8 cellular contexts compared by ENCODE assay signal in genomic region chr4:13548059-13548983, GRCh38. TPM values are rescaled to one million over a fixed set of nuclear protein-coding genes. Genes with fewer than 3 reads are reported as not detected.
A peak's percentile ranks its signal among the peaks of the same experiment; 100 is the strongest.
DNase-seq lines count a peak whose midpoint lies in the region; ATAC-seq, FAIRE-seq and TF ChIP-seq lines count a peak whose summit lies in the region.

No MANE protein-coding gene starts in this region.

- DNase-seq in GM10248 (ENCODE audit: extremely low spot score) (peak; percentile 17), HuH-7 (ENCODE audit: low spot score) (peak; percentile 53), GM12878 (ENCODE audit: low read depth, low spot score) (no peak), osteoblast (ENCODE audit: insufficient read length, low spot score, missing footprints) (peak; percentile 86), nucleus accumbens (lab: John Stamatoyannopoulos, UW) (no peak), midbrain (lab: John Stamatoyannopoulos, UW) (no peak), left cardiac atrium (no peak)

- H3K9ac ChIP-seq in GM12878 (ENCODE audit: control insufficient read depth, insufficient read depth, low read length) = no peak overlapping the region

- H2AFZ ChIP-seq in GM12878 (ENCODE audit: control insufficient read depth, low read depth, low read length) (peak overlapping the region; percentile 13; the same call in 1 of the 2 replicates), osteoblast (ENCODE audit: low read length) (peak overlapping the region; percentile 98)

- TF ChIP-seq RAD21 in GM12878 (IDR thresholded peaks at IDR 0.05; ENCODE audit: insufficient read depth, low read depth, low read length) = no peak

- SMC1A ChIA-PET in GM12878 (lab: Charles Lee; ENCODE audit: uncharacterized antibody, unreplicated experiment) = interaction anchor here (1.0 to 2.0 kb wide), 2 partner anchors 695 to 721 kb away, joined by 4 to 20 read pairs; no protein-coding TSS in a partner anchor

- no peak for TF ChIP-seq POLR2A in GM12878 (IDR thresholded peaks at IDR 0.05; ENCODE audit: low read depth, low read length)

- no TSS peak for BruUV-seq in GM12878 (replicated peaks; lab: Mats Ljungman, UMichigan)

- RAD21 ChIA-PET in GM12878 (lab: Charles Lee; ENCODE audit: unreplicated experiment) = interaction anchor here (0.6 to 1.7 kb wide), 4 partner anchors 595 to 818 kb away, joined by 3 to 4 read pairs (median 3); no protein-coding TSS in a partner anchor

- H3K4me1 ChIP-seq in GM12878 (ENCODE audit: control insufficient read depth, insufficient read depth, low read length) (peaks cover 3% of the 10 kb centered on the region; the same call in 1 of the 2 replicates), osteoblast (ENCODE audit: insufficient read depth, low read length) (peaks cover 24% of the 10 kb centered on the region)

- FAIRE-seq in GM12878 (lab: Jason Lieb, UNC) = no peak

- CTCF ChIA-PET in GM10248 (lab: Yijun Ruan, JAX) = interaction anchor here (0.7 to 4.0 kb wide), 12 partner anchors 9 to 823 kb away, joined by 3 to 13 read pairs (median 4); no protein-coding TSS in a partner anchor
- CTCF ChIA-PET in GM12878 (lab: Yijun Ruan, JAX) = interaction anchor here (0.6 to 5.4 kb wide), 12 partner anchors 10 to 813 kb away, joined by 3 to 34 read pairs (median 4); no protein-coding TSS in a partner anchor

- H4K20me1 ChIP-seq in GM12878 (ENCODE audit: control insufficient read depth, insufficient read depth) = no peaks in the 10 kb centered on the region
- no peaks in the 10 kb centered on the region for H4K20me1 ChIP-seq in osteoblast (ENCODE audit: insufficient read depth, low read length)

- in situ Hi-C loops in GM12878 (cut with MboI) = loop anchor here (5.0 to 25.0 kb wide), 3 partner anchors 696 to 1786 kb away; no protein-coding TSS in a partner anchor

- ATAC-seq in GM12878 = peak; percentile 3; the same call in 2 of the 3 replicates
- no peak for ATAC-seq in HG03378 (IDR thresholded peaks at IDR 0.05; ENCODE audit: unreplicated experiment)
- ATAC-seq in left cardiac atrium = no peak

- H3K4me3 ChIP-seq in GM12878 = peak overlapping the region; percentile 75; the same call in 1 of the 2 replicates
- H3K4me3 ChIP-seq in osteoblast (ENCODE audit: insufficient read depth, low read length) = peak overlapping the region; percentile 81

- H3K36me3 ChIP-seq in GM12878 (ENCODE audit: control insufficient read depth in 2 of 2, insufficient read depth in 2 of 2, low read length in 1 of 2) (no peaks in the 10 kb centered on the region), osteoblast (ENCODE audit: insufficient read depth, low read length) (no peaks in the 10 kb centered on the region)

- POLR2A ChIA-PET in GM10248 (lab: Yijun Ruan, JAX) (no interaction called here), GM12878 (lab: Charles Lee) (no interaction called here)

- TF ChIP-seq CTCF in GM10248 (IDR thresholded peaks at IDR 0.05; ENCODE audit: control extremely low read depth, extremely low read depth, low read depth, missing control alignments) = no peak
- no peak for TF ChIP-seq CTCF in GM12878 (IDR thresholded peaks at IDR 0.05 in 2 of 3, conservative IDR thresholded peaks at IDR 0.05 in 1 of 3; ENCODE audit: control insufficient read depth in 2 of 3, extremely low read depth in 1 of 3, insufficient read depth in 1 of 3, low read depth in 3 of 3, low read length in 3 of 3)
- no peak for TF ChIP-seq CTCF in osteoblast (IDR thresholded peaks at IDR 0.05; ENCODE audit: extremely low read depth, low read depth, low read length)

- intact Hi-C loops in GM12878 (cut with micrococcal nuclease; ENCODE audit: unreplicated experiment) (loop anchor here (10.0 kb wide), 1 partner anchor 474 kb away; no protein-coding TSS in a partner anchor), left cardiac atrium (cut with DNase I) (loop anchor here (2.0 to 10.0 kb wide), 3 partner anchors 696 to 818 kb away; no protein-coding TSS in a partner anchor)

- H3K9me3 ChIP-seq in GM12878 (replicated peaks; ENCODE audit: control insufficient read depth, insufficient read depth, low read length) = no peaks in the 10 kb centered on the region; the same call in 2 of the 3 replicates
- no peaks in the 10 kb centered on the region for H3K9me3 ChIP-seq in osteoblast (ENCODE audit: low read depth, low read length)

- H3K4me2 ChIP-seq in GM12878 (ENCODE audit: control insufficient read depth, insufficient read depth) (peak overlapping the region; percentile 97), osteoblast (ENCODE audit: insufficient read depth, low read length) (peak overlapping the region; percentile 97)

- 25% methylated on average over 28 of the region's 35 CpGs for WGBS in GM12878 (ENCODE audit: insufficient coverage, insufficient replicate concordance, low lambda C conversion rate, missing lambda C conversion rate)

- H3K27ac ChIP-seq in GM12878 (ENCODE audit: control insufficient read depth, insufficient read depth) (no peak overlapping the region), osteoblast (ENCODE audit: low read depth, low read length) (no peak overlapping the region)

- H3K79me2 ChIP-seq in GM12878 (ENCODE audit: control insufficient read depth, insufficient read depth, low read length) (no peaks in the 10 kb centered on the region), osteoblast (ENCODE audit: insufficient read depth, low read length) (no peaks in the 10 kb centered on the region)

- H3K27me3 ChIP-seq in GM12878 (replicated peaks in 1 of 2; ENCODE audit: control insufficient read depth in 2 of 2, insufficient read depth in 2 of 2, low read length in 1 of 2) (peaks cover 17 to 18% of the 10 kb centered on the region in 2 experiments), osteoblast (ENCODE audit: insufficient read depth, low read length) (peaks cover 35% of the 10 kb centered on the region)

- 0 out of 4 replicates have a peak, but pooled peaks of 1 of the 2 experiments have one; percentile 15 for TF ChIP-seq EP300 in GM12878 (IDR thresholded peaks at IDR 0.05; ENCODE audit: borderline replicate concordance in 1 of 2, control insufficient read depth in 1 of 2, low read depth in 2 of 2, low read length in 2 of 2)

TF ChIP-seq in GM12878, 131 proteins besides CTCF, POLR2A, EP300 and RAD21:
- TF ChIP-seq ZNF207 (IDR thresholded peaks at IDR 0.05; ENCODE audit: borderline replicate concordance) = no peak
- TF ChIP-seq EZH2 (IDR thresholded peaks at IDR 0.05; ENCODE audit: borderline replicate concordance, control insufficient read depth, low read depth, low read length) = 0 out of 2 replicates have a peak, but pooled peaks have one; percentile 29
- TF ChIP-seq TBL1XR1 (IDR thresholded peaks at IDR 0.05; ENCODE audit: low read depth, low read length) = 0 out of 2 replicates have a peak, but pooled peaks have one; percentile 17
- 0 out of 2 replicates have a peak, but pooled peaks have one; percentile 31 for TF ChIP-seq ESRRA (IDR thresholded peaks at IDR 0.05; ENCODE audit: low read length)
- TF ChIP-seq CEBPB (IDR thresholded peaks at IDR 0.05; ENCODE audit: borderline replicate concordance in 1 of 2, low read depth in 2 of 2, low read length in 2 of 2) = no peak

RNA-seq across cellular contexts. Expression of gene NKX3-2, which starts 4.0 kb away (rescaled TPM):
- total RNA-seq in GM12878 (2013; cell fraction: nucleolus; rRNA removed) = not detected in 2 replicates
- total RNA-seq in GM12878 (2014; rRNA removed) (not detected in 2 replicates), GM12878 (2014; rRNA removed; fragmentation: Illumina TruSeq; extraction: Trizol) (not detected in 2 replicates), GM12878 (2021) (not detected in 2 replicates), osteoblast (0.72 and 1.2 TPM in 2 replicates), left cardiac atrium (not detected)
- polyA plus RNA-seq in GM12878 (2011; ENCODE audit: low read depth) = not detected
- polyA plus RNA-seq in GM12878 (2011; rRNA removed) (not detected in 2 replicates), GM12878 (2014; fragmentation: Illumina TruSeq; extraction: Trizol) (not detected in 2 replicates), GM12878 (2014; fragmentation: Nextera tagmentation; extraction: Ambion mirVana) (not detected), GM12878 (2014; rRNA removed) (0.10 TPM in 1 of 2 replicates, not detected in the other), GM12878 (2016; fragmentation: Nextera tagmentation; extraction: Ambion mirVana) (not detected)
- not detected in 2 replicates for polyA plus RNA-seq in GM12878 (2011; cell fraction: cytosol; rRNA removed)
- not detected in 2 replicates for polyA plus RNA-seq in GM12878 (2011; cell fraction: nucleus; rRNA removed)
- not detected in 2 replicates for polyA plus RNA-seq in GM12878 (2012)
- not detected in 2 replicates for polyA minus RNA-seq in GM12878 (2011; rRNA and poly(A)+ RNA removed)
- polyA minus RNA-seq in GM12878 (2011; cell fraction: cytosol; rRNA and poly(A)+ RNA removed) = not detected in 2 replicates
- polyA minus RNA-seq in GM12878 (2011; cell fraction: nucleus; rRNA and poly(A)+ RNA removed) = not detected in 2 replicates

Comparison
In these comparisons a context has a peak if more than half of its experiments do, and no peak if none do; other contexts are left out.
1. DNase-seq: peak in GM10248 (single experiment), HuH-7 (single experiment) and osteoblast (single experiment); none in GM12878 (single experiment), nucleus accumbens (0 of 56), midbrain (single experiment) and left cardiac atrium (single experiment).